ENCODE assay signal across 31 cellular contexts in genomic region chr10:125840406-125840805, GRCh38. TPM values are rescaled to one million over a fixed set of nuclear protein-coding genes. Genes with fewer than 3 reads are reported as not detected.
"Had no signal": no experiment of that assay in that cellular context is flagged by ENCODE, and none has a peak within 500 bp of the region (broad histone marks: within the 10 kb centered on the region; RNA-seq: fewer than 3 reads in every experiment).

No MANE protein-coding gene starts in this region.

- H3K4me3 ChIP-seq: body of pancreas, esophagus squamous epithelium, gastrocnemius medialis, left ventricle myocardium inferior, ovary, psoas muscle, right atrium auricular region, tibial nerve had no signal

- H3K27ac Mint-ChIP-seq: activated naive CD4-positive, alpha-beta T cell treated with anti-CD3 and anti-CD28 coated beads, Interleukin-2, amount 10 ng/mL, durations not matched to agents 7 days and 5 days; activated naive CD8-positive, alpha-beta T cell treated with anti-CD3 and anti-CD28 coated beads, Interleukin-2, amount 50 U/mL, for 24 hours; effector memory CD8-positive, alpha-beta T cell; T-helper 2 cell treated with Interferon-gamma antibody and Interleukin-4, amounts not matched to agents 5 μg/mL and 100 μg/mL, for 36 hours had no signal

- H3K36me3 ChIP-seq: ovary had no signal

- H3K9me3 Mint-ChIP-seq: activated naive CD4-positive, alpha-beta T cell treated with anti-CD3 and anti-CD28 coated beads, Interleukin-2, amount 10 ng/mL, durations not matched to agents 7 days and 5 days; activated naive CD8-positive, alpha-beta T cell treated with anti-CD3 and anti-CD28 coated beads, Interleukin-2, amount 50 U/mL, for 24 hours; activated T-cell treated with anti-CD3 and anti-CD28 coated beads, Interleukin-2, amount 50 U/mL, for 24 hours; effector memory CD8-positive, alpha-beta T cell; natural killer cell treated with Interleukin-12 subunit alpha and Interleukin-12 subunit beta and Interleukin-15 and Interleukin-18, amount 100 ng/mL, for 72 hours; stimulated activated naive CD8-positive, alpha-beta T cell treated with anti-CD3 and anti-CD28 coated beads, Interleukin-15, amount 100 ng/mL, for 72 hours; T-helper 2 cell treated with Interferon-gamma antibody and Interleukin-4, amounts not matched to agents 5 μg/mL and 100 μg/mL, for 36 hours had no signal

- H3K27me3 Mint-ChIP-seq: activated naive CD4-positive, alpha-beta T cell treated with anti-CD3 and anti-CD28 coated beads, Interleukin-2, amount 10 ng/mL, durations not matched to agents 7 days and 5 days; activated naive CD8-positive, alpha-beta T cell treated with anti-CD3 and anti-CD28 coated beads, Interleukin-2, amount 50 U/mL, for 24 hours; activated T-cell treated with anti-CD3 and anti-CD28 coated beads, Interleukin-2, amount 50 U/mL, for 24 hours; effector memory CD8-positive, alpha-beta T cell; natural killer cell treated with Interleukin-12 subunit alpha and Interleukin-12 subunit beta and Interleukin-15 and Interleukin-18, amount 100 ng/mL, for 72 hours; stimulated activated naive CD8-positive, alpha-beta T cell treated with anti-CD3 and anti-CD28 coated beads, Interleukin-15, amount 100 ng/mL, for 72 hours had no signal

- H3K4me3 Mint-ChIP-seq: activated naive CD4-positive, alpha-beta T cell treated with anti-CD3 and anti-CD28 coated beads, Interleukin-2, amount 10 ng/mL, durations not matched to agents 7 days and 5 days; activated naive CD8-positive, alpha-beta T cell treated with anti-CD3 and anti-CD28 coated beads, Interleukin-2, amount 50 U/mL, for 24 hours; activated T-cell treated with anti-CD3 and anti-CD28 coated beads, Interleukin-2, amount 50 U/mL, for 24 hours; effector memory CD8-positive, alpha-beta T cell; natural killer cell treated with Interleukin-12 subunit alpha and Interleukin-12 subunit beta and Interleukin-15 and Interleukin-18, amount 100 ng/mL, for 72 hours; stimulated activated naive CD8-positive, alpha-beta T cell treated with anti-CD3 and anti-CD28 coated beads, Interleukin-15, amount 100 ng/mL, for 72 hours; T-helper 2 cell treated with Interferon-gamma antibody and Interleukin-4, amounts not matched to agents 5 μg/mL and 100 μg/mL, for 36 hours had no signal

- H3K4me1 Mint-ChIP-seq: activated naive CD4-positive, alpha-beta T cell treated with anti-CD3 and anti-CD28 coated beads, Interleukin-2, amount 10 ng/mL, durations not matched to agents 7 days and 5 days; activated naive CD8-positive, alpha-beta T cell treated with anti-CD3 and anti-CD28 coated beads, Interleukin-2, amount 50 U/mL, for 24 hours; stimulated activated naive CD8-positive, alpha-beta T cell treated with anti-CD3 and anti-CD28 coated beads, Interleukin-15, amount 100 ng/mL, for 72 hours had no signal

- H3K9me3 ChIP-seq: body of pancreas, esophagus squamous epithelium, gastrocnemius medialis, left ventricle myocardium inferior, neutrophil, ovary, psoas muscle, right atrium auricular region, tibial nerve had no signal

- DNase-seq: activated CD4-positive, alpha-beta T cell treated with anti-CD3 and anti-CD28 coated beads for 1 hour; activated CD8-positive, alpha-beta memory T cell treated with anti-CD3 and anti-CD28 coated beads for 24 hours; activated CD8-positive, alpha-beta memory T cell treated with anti-CD3 and anti-CD28 coated beads, Interleukin-2, amount 50 U/mL, for 4 hours; activated effector memory CD4-positive, alpha-beta T cell treated with Interleukin-2 at 50 U/mL for 16 hours; activated naive CD4-positive, alpha-beta T cell treated with anti-CD3 and anti-CD28 coated beads, Interleukin-2, amount 10 ng/mL, durations not matched to agents 7 days and 5 days; activated naive CD8-positive, alpha-beta T cell treated with anti-CD3 and anti-CD28 coated beads, Interleukin-2, amount 50 U/mL, for 24 hours; activated T-cell treated with anti-CD3 and anti-CD28 coated beads, Interleukin-2, amount 50 U/mL, for 24 hours; anterior cingulate cortex; body of pancreas; central memory CD4-positive, alpha-beta T cell; effector memory CD8-positive, alpha-beta T cell; esophagus squamous epithelium; gastrocnemius medialis; hippocampal formation; kidney glomerular epithelial cell; left ventricle myocardium inferior; midbrain; ovary; psoas muscle; stimulated activated CD4-positive, alpha-beta T cell treated with anti-CD3 and anti-CD28 coated beads, Interleukin-12 subunit alpha, Interleukin-12 subunit beta, amount 100 ng/mL, for 4 hours; stimulated activated CD4-positive, alpha-beta T cell treated with anti-CD3 and anti-CD28 coated beads, Interleukin-4, amount 100 ng/mL, for 4 hours; stimulated activated naive CD8-positive, alpha-beta T cell treated with anti-CD3 and anti-CD28 coated beads, Interleukin-15, amount 100 ng/mL, for 72 hours; WERI-Rb-1 had no signal

- FAIRE-seq: colon, TTC549 had no signal

- H3K27ac ChIP-seq: esophagus squamous epithelium, gastrocnemius medialis, left ventricle myocardium inferior, neutrophil, ovary, psoas muscle, right atrium auricular region, tibial nerve, WERI-Rb-1 had no signal

- H3K4me1 ChIP-seq: gastrocnemius medialis, psoas muscle had no signal

- ATAC-seq: activated naive CD8-positive, alpha-beta T cell treated with anti-CD3 and anti-CD28 coated beads, Interleukin-2, amount 50 U/mL, for 24 hours; body of pancreas; effector memory CD8-positive, alpha-beta T cell; gastrocnemius medialis; natural killer cell treated with Interleukin-12 subunit alpha and Interleukin-12 subunit beta and Interleukin-15 and Interleukin-18, amount 100 ng/mL, for 72 hours; psoas muscle; stimulated activated naive CD8-positive, alpha-beta T cell treated with anti-CD3 and anti-CD28 coated beads, Interleukin-15, amount 100 ng/mL, for 72 hours had no signal

- H3K27me3 ChIP-seq: body of pancreas, esophagus squamous epithelium, gastrocnemius medialis, neutrophil, ovary, right atrium auricular region, tibial nerve had no signal

RNA-seq across cellular contexts. Expression of gene FANK1, which starts 56.0 kb away (rescaled TPM):
- total RNA-seq: natural killer cell treated with Interleukin-12 subunit alpha and Interleukin-12 subunit beta and Interleukin-15 and Interleukin-18, amount 100 ng/mL, for 72 hours; skeletal muscle tissue had no signal
